19 cellular contexts compared by ENCODE assay signal in the genomic region with DNA sequence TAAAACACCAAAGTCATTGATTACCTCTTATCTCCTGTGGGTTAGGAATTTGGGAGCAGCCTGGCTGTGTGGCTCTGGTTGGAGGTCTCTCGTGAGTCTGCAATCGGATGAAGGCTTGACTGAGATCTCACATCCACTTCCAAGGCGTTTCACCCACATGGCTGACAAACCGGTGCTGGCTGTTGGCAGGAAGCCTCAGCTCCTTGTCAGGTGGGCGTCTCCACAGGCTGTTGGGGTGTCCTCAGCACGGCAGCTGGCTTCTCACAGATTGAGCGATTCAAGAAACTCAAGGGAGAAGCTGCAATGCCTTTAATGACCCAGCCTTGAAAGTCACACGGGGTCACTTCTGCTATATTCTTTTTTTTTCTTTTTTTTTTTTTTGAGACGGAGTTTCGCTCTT. TPM values are rescaled to one million over a fixed set of nuclear protein-coding genes. Genes with fewer than 3 reads are reported as not detected.
DNase-seq lines count a peak whose midpoint lies in the region; ATAC-seq, FAIRE-seq and TF ChIP-seq lines count a peak whose summit lies in the region.
"Had no signal": no experiment of that assay in that cellular context is flagged by ENCODE, and none has a peak within 500 bp of the region (broad histone marks: within the 10 kb centered on the region; RNA-seq: fewer than 3 reads in every experiment).

No MANE protein-coding gene starts in this region.

- no peaks in the 10 kb centered on the region for H3K36me3 ChIP-seq in keratinocyte (ENCODE audit: control insufficient read depth in 2 of 2, extremely low read depth in 1 of 2, insufficient read depth in 2 of 2, low read length in 2 of 2)
- H3K36me3 ChIP-seq: MG63, Peyer's patch had no signal

- H4K20me1 ChIP-seq in keratinocyte (ENCODE audit: control insufficient read depth, extremely low read depth, insufficient read depth, low read length), result no peaks in the 10 kb centered on the region

- ATAC-seq in foreskin keratinocyte, result no peak

- no peaks in the 10 kb centered on the region for H3K79me2 ChIP-seq in keratinocyte (ENCODE audit: control insufficient read depth, insufficient read depth, low read length)

- peak; percentile 43 for DNase-seq in activated effector memory CD4-positive, alpha-beta T cell treated with anti-CD3 and anti-CD28 coated beads, Interleukin-2, amount 50 U/mL, for 16 hours
- DNase-seq in activated effector memory CD4-positive, alpha-beta T cell treated with Interleukin-2 at 50 U/mL for 16 hours, result no peak
- DNase-seq in amygdala (lab: John Stamatoyannopoulos, UW) (peak in 31 of 56 donors; percentile 4 to 50 (median 27)), keratinocyte (ENCODE audit: low read depth, low spot score) (no peak), superior temporal gyrus (ENCODE audit: extremely low spot score) (peak; percentile 57), DMS114 treated with DMSO at 0.1 percent for 48 hours (lab: John Stamatoyannopoulos, UW; ENCODE audit: unreplicated experiment) (no peak), retina (no peak), foreskin keratinocyte (no peak)
- DNase-seq: 8988T, C1 segment of cervical spinal cord, Calu3, H7, MG63, NCI-H1092, NCI-H1436, NCI-H187 treated with DMSO at 0.1 percent for 48 hours, NCI-H345, NCI-H524, Peyer's patch had no signal

- no peak for TF ChIP-seq CTCF in keratinocyte (optimal IDR thresholded peaks at IDR 0.05 in 1 of 3, IDR thresholded peaks at IDR 0.05 in 1 of 3, conservative IDR thresholded peaks at IDR 0.05 in 1 of 3; ENCODE audit: extremely low read depth in 1 of 3, insufficient read depth in 2 of 3, low read length in 3 of 3)
- no peak for TF ChIP-seq CTCF in foreskin keratinocyte (conservative IDR thresholded peaks at IDR 0.05)

- no peak for FAIRE-seq in keratinocyte (lab: Jason Lieb, UNC)

- H3K4me1 ChIP-seq in keratinocyte (ENCODE audit: control insufficient read depth, extremely low read depth, insufficient read depth, low read length) (peaks cover 6% of the 10 kb centered on the region), foreskin keratinocyte (no peaks in the 10 kb centered on the region)
- H3K4me1 ChIP-seq: Peyer's patch had no signal

- no peak overlapping the region for H3K9ac ChIP-seq in keratinocyte (ENCODE audit: control insufficient read depth, extremely low read depth, insufficient read depth, low read length)

- H3K4me3 ChIP-seq in keratinocyte (ENCODE audit: control insufficient read depth in 2 of 3, extremely low read depth in 1 of 3, insufficient read depth in 2 of 3, low read depth in 1 of 3, low read length in 3 of 3), result no peak overlapping the region
- H3K4me3 ChIP-seq: MG63, Peyer's patch had no signal

- H3K9me3 ChIP-seq in keratinocyte (ENCODE audit: control insufficient read depth, low read depth, low read length), result no peaks in the 10 kb centered on the region
- H3K9me3 ChIP-seq: MG63, Peyer's patch had no signal

- H3K27me3 ChIP-seq in keratinocyte (ENCODE audit: control insufficient read depth, extremely low read depth, insufficient read depth, low read length) (no peaks in the 10 kb centered on the region), foreskin keratinocyte (no peaks in the 10 kb centered on the region)
- H3K27me3 ChIP-seq: MG63, Peyer's patch had no signal

- dilution Hi-C loops in keratinocyte (cut with MboI; ENCODE audit: extremely low pct_ligation_motif_present, low sequenced_read_pairs), result no loop called here

- H3K27ac ChIP-seq in keratinocyte (ENCODE audit: control insufficient read depth, insufficient read depth, low read length), result no peak overlapping the region
- H3K27ac ChIP-seq in foreskin keratinocyte, result no peak overlapping the region
- H3K27ac ChIP-seq: Peyer's patch had no signal

- peak overlapping the region; percentile 15 for H2AFZ ChIP-seq in keratinocyte (ENCODE audit: control insufficient read depth, low read length)

- H3K4me2 ChIP-seq in keratinocyte (ENCODE audit: control insufficient read depth, extremely low read depth, insufficient read depth, low read depth, low read length), result no peak overlapping the region

- H3K9me1 ChIP-seq in keratinocyte (ENCODE audit: control insufficient read depth, extremely low read depth, insufficient read depth, low read length), result no peaks in the 10 kb centered on the region

RNA-seq across cellular contexts. Expression of a gene that starts 28.6 kb away (rescaled TPM):
- polyA plus RNA-seq in keratinocyte (230 to 283 TPM (median 268 TPM) in 3 replicates), foreskin keratinocyte (54.3 and 72.1 TPM in 2 replicates)
- polyA plus RNA-seq in keratinocyte (2011; ENCODE audit: low read depth), result 278 TPM
- 207 and 228 TPM in 2 replicates for polyA plus RNA-seq in keratinocyte (2011; cell fraction: cytosol; rRNA removed)
- polyA plus RNA-seq in keratinocyte (2011; cell fraction: nucleus; rRNA removed), result 238 and 270 TPM in 2 replicates
- 126 and 172 TPM in 2 replicates for polyA plus RNA-seq in keratinocyte (2012; ENCODE audit: low replicate concordance)
- 432 to 917 TPM (median 616 TPM) in 3 replicates for polyA minus RNA-seq in keratinocyte
- polyA minus RNA-seq in keratinocyte (2011; cell fraction: cytosol; rRNA and poly(A)+ RNA removed), result 300 TPM
- polyA minus RNA-seq in keratinocyte (2011; cell fraction: nucleus; rRNA and poly(A)+ RNA removed), result 187 and 466 TPM in 2 replicates
- 150 and 182 TPM in 2 replicates for total RNA-seq in foreskin keratinocyte

Comparison
In these comparisons a context has a peak if more than half of its experiments do, and no peak if none do; other contexts are left out.
1. DNase-seq: peak in activated effector memory CD4-positive, alpha-beta T cell treated with anti-CD3 and anti-CD28 coated beads, Interleukin-2, amount 50 U/mL, for 16 hours (single experiment), amygdala (31 of 56) and superior temporal gyrus (single experiment); none in activated effector memory CD4-positive, alpha-beta T cell treated with Interleukin-2 at 50 U/mL for 16 hours (single experiment), keratinocyte (single experiment), DMS114 treated with DMSO at 0.1 percent for 48 hours (single experiment), retina (single experiment) and foreskin keratinocyte (0 of 2).